ENCODE assay signal across 2 cellular contexts in the genomic region with DNA sequence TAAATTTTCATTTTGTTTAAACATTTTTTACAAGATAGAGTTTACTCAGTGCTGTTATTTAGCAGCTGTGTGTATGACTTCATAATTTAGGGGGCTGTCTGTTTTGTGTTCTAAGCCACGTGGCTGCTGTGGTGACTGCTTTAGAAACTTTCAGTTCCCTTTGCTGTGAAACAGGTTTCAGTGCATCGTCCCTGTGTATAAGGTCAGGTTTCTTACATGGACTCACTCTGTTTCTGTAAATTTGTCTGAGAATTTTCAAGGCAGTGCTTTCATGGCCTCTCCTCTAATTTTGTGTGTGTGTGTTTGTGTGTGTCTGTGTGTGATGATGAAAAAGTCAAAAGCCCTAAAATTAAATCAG.
TF ChIP-seq lines count a peak whose summit lies in the region.

No MANE protein-coding gene starts in this region.

TF ChIP-seq in HepG2, 621 proteins besides CTCF, POLR2A, EP300 and RAD21:
- TF ChIP-seq MBNL3 (CRISPR knock-in tag; conservative IDR thresholded peaks at IDR 0.05) (no peak), ZNF737 (CRISPR knock-in tag; IDR thresholded peaks at IDR 0.05; ENCODE audit: borderline replicate concordance) (no peak), RFX3 (CRISPR knock-in tag; IDR thresholded peaks at IDR 0.05) (no peak), ZNF629 (CRISPR knock-in tag; conservative IDR thresholded peaks at IDR 0.05) (no peak), SRY (CRISPR knock-in tag; IDR thresholded peaks at IDR 0.05) (no peak), KDM3A (CRISPR knock-in tag; IDR thresholded peaks at IDR 0.05; ENCODE audit: low read depth) (no peak), ZNF331 (CRISPR knock-in tag; IDR thresholded peaks at IDR 0.05) (no peak), ARNT (IDR thresholded peaks at IDR 0.05) (no peak), ZNF205 (CRISPR knock-in tag; IDR thresholded peaks at IDR 0.05) (no peak), ZNF224 (CRISPR knock-in tag; IDR thresholded peaks at IDR 0.05) (no peak), ETV6 (CRISPR knock-in tag; conservative IDR thresholded peaks at IDR 0.05) (no peak), MAX (IDR thresholded peaks at IDR 0.05) (no peak)
- TF ChIP-seq, protein P1, sequence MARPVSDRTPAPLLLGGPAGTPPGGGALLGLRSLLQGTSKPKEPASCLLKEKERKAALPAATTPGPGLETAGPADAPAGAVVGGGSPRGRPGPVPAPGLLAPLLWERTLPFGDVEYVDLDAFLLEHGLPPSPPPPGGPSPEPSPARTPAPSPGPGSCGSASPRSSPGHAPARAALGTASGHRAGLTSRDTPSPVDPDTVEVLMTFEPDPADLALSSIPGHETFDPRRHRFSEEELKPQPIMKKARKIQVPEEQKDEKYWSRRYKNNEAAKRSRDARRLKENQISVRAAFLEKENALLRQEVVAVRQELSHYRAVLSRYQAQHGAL (CRISPR knock-in tag; IDR thresholded peaks at IDR 0.05; ENCODE audit: not compliant biosample characterization) = no peak

TF ChIP-seq in endothelial cell of umbilical vein, 7 proteins besides CTCF, POLR2A, EP300 and RAD21:
- no peak for TF ChIP-seq FOS (IDR thresholded peaks at IDR 0.05; ENCODE audit: borderline replicate concordance, insufficient read depth, low read length)
- no peak for TF ChIP-seq JUN (IDR thresholded peaks at IDR 0.05; ENCODE audit: borderline replicate concordance, insufficient read depth, insufficient read length, low read depth)
- TF ChIP-seq POLR2AphosphoS5 (IDR thresholded peaks at IDR 0.05; ENCODE audit: insufficient read depth, low read depth, low read length) = no peak
